Comparison of ENCODE assay signal across 19 cellular contexts in the genomic region with DNA sequence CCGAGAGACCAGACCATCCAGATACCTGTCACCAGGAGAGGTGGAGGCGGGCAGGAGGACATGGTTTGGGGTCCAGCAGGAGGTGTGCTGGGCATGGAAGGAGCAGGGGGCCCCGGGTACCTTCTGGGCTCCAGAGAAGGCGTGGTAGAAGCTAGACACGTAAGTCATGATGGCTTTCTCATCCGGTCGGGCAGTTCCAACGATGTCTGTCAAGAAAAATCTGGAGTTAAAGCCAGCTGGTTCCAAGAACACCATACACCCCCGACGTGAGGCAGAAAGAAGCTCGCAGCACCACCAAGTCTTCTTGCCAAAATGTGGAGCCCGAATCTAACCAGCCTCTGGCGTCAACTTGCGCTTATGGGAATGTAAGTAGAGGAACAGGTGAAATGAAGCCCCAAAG.
DNase-seq lines count a peak whose midpoint lies in the region; ATAC-seq and TF ChIP-seq lines count a peak whose summit lies in the region.
"Had no signal": no experiment of that assay in that cellular context is flagged by ENCODE, and none has a peak within 500 bp of the region (broad histone marks: within the 10 kb centered on the region; RNA-seq: fewer than 3 reads in every experiment).

No MANE protein-coding gene starts in this region.

- no peak overlapping the region for H2AFZ ChIP-seq in IMR-90 (replicated peaks; ENCODE audit: low read length, poor library complexity)

- H3K9ac ChIP-seq in IMR-90 (ENCODE audit: low read depth, low read length) (no peak overlapping the region), muscle layer of colon (ENCODE audit: low read length) (peak overlapping the region; percentile 20), rectal smooth muscle tissue (ENCODE audit: low read length) (no peak overlapping the region)

- H3K4me1 ChIP-seq in IMR-90 (ENCODE audit: control insufficient read depth, insufficient read depth, low read length) (peaks cover 7% of the 10 kb centered on the region), muscle layer of colon (ENCODE audit: insufficient read depth, low read length) (peaks cover 83% of the 10 kb centered on the region), rectal smooth muscle tissue (ENCODE audit: control insufficient read depth, insufficient read depth, low read length) (peaks cover 39% of the 10 kb centered on the region)

- POLR2A ChIA-PET in AG04450 (lab: Yijun Ruan, JAX) (no interaction called here), IMR-90 (lab: Charles Lee; ENCODE audit: unreplicated experiment) (no interaction called here)

- H4K91ac ChIP-seq in IMR-90 (ENCODE audit: insufficient read depth, low read depth, low read length) = no peak overlapping the region

- H4K5ac ChIP-seq in IMR-90 (ENCODE audit: low read depth, low read length) = no peak overlapping the region

- H2BK5ac ChIP-seq in IMR-90 (ENCODE audit: low read depth, low read length, poor library complexity, severe bottlenecking) = peak overlapping the region; percentile 15

- no peak overlapping the region for H2BK120ac ChIP-seq in IMR-90 (ENCODE audit: low read depth, low read length)

- no peak overlapping the region for H3K18ac ChIP-seq in IMR-90 (ENCODE audit: low read depth, low read length)

- no peaks in the 10 kb centered on the region for H3K9me3 Mint-ChIP-seq in type B pancreatic cell

- no peak overlapping the region for H3K4me2 ChIP-seq in IMR-90 (ENCODE audit: low read depth, low read length)
- H3K4me2 ChIP-seq: A549 had no signal

- H3K27me3 ChIP-seq in AG04450 (ENCODE audit: control insufficient read depth, insufficient read depth, low read length) = no peaks in the 10 kb centered on the region
- no peaks in the 10 kb centered on the region for H3K27me3 ChIP-seq in IMR-90 (ENCODE audit: control insufficient read depth, insufficient read depth, low read length)
- no peaks in the 10 kb centered on the region for H3K27me3 ChIP-seq in muscle layer of colon (ENCODE audit: control insufficient read depth in 1 of 2, insufficient read depth in 2 of 2, low read length in 2 of 2)
- H3K27me3 ChIP-seq in rectal smooth muscle tissue (ENCODE audit: control insufficient read depth, insufficient read depth, low read length) = no peaks in the 10 kb centered on the region

- H3K14ac ChIP-seq in IMR-90 (replicated peaks; ENCODE audit: low read depth, low read length) = no peak overlapping the region

- H3K27me3 Mint-ChIP-seq in type B pancreatic cell = no peaks in the 10 kb centered on the region

- WGBS in IMR-90 (ENCODE audit: extremely low coverage in 2 of 2, insufficient read length in 1 of 2), 2 experiments = 97% methylated on average over 10 of the region's 14 CpGs; no CpG with 5 or more reads in 1 of the 2 experiments

- H3K79me1 ChIP-seq in IMR-90 (ENCODE audit: low read depth in 1 of 2, low read length in 2 of 2) = peaks cover 71 to 89% of the 10 kb centered on the region in 2 experiments

- H3K9me1 ChIP-seq in IMR-90 (ENCODE audit: insufficient read depth, low read length) = peaks cover 14% of the 10 kb centered on the region

- no peak overlapping the region for H3K4ac ChIP-seq in IMR-90 (ENCODE audit: low read depth, low read length)

- H3K27ac ChIP-seq in AG04450 (ENCODE audit: low read depth, low read length) (peak overlapping the region; percentile 21), IMR-90 (ENCODE audit: insufficient read depth, low read length) (no peak overlapping the region), muscle layer of colon (ENCODE audit: low read depth, low read length) (peak overlapping the region; percentile 74), rectal smooth muscle tissue (ENCODE audit: low read depth, low read length) (peak overlapping the region; percentile 63)

- TF ChIP-seq POLR2A in IMR-90 (IDR thresholded peaks at IDR 0.05; ENCODE audit: low read depth, low read length) = no peak

- H2AK9ac ChIP-seq in IMR-90 (replicated peaks; ENCODE audit: low read depth, low read length, poor library complexity) = no peak overlapping the region

- DNase-seq in AG04450 (ENCODE audit: low read depth, low spot score) (no peak), IMR-90 (no peak), Kasumi-1 (lab: John Stamatoyannopoulos, UW) (no peak), type B pancreatic cell (ENCODE audit: extremely low spot score, unreplicated experiment) (no peak), dermis blood vessel endothelial cell (no peak)
- DNase-seq: C1 segment of cervical spinal cord, DND-41, KG1, NCI-H1048, NCI-H146, NCI-H2081, NCI-H510A treated with DMSO at 0.1 percent for 48 hours, NCI-H82, PC-3 had no signal

- no peak overlapping the region for H3K27ac Mint-ChIP-seq in type B pancreatic cell

- H4K8ac ChIP-seq in IMR-90 (ENCODE audit: low read depth in 2 of 2, low read length in 2 of 2) = no peak overlapping the region

- no TSS peak for BruUV-seq in IMR-90 (replicated peaks; lab: Mats Ljungman, UMichigan)

- TF ChIP-seq RAD21 in IMR-90 (IDR thresholded peaks at IDR 0.05; ENCODE audit: low read length) = no peak

- H4K20me1 ChIP-seq in IMR-90 (ENCODE audit: insufficient read depth, low read length) = peaks cover 92% of the 10 kb centered on the region

- CTCF ChIA-PET in AG04450 (lab: Charles Lee) = interaction anchor here (1.0 to 1.8 kb wide), 2 partner anchors 9 to 205 kb away, joined by 4 to 5 read pairs; no protein-coding TSS in a partner anchor
- CTCF ChIA-PET in IMR-90 (lab: Yijun Ruan, JAX) = interaction anchor here (0.6 kb wide), 1 partner anchor 188 kb away, joined by 3 read pairs; no protein-coding TSS in a partner anchor

- H3K36me3 ChIP-seq in IMR-90 (ENCODE audit: control insufficient read depth, insufficient read depth, low read length) = peaks cover 86% of the 10 kb centered on the region
- H3K36me3 ChIP-seq in muscle layer of colon (ENCODE audit: insufficient read depth, low read length) = peaks cover 85% of the 10 kb centered on the region
- peaks cover 50% of the 10 kb centered on the region for H3K36me3 ChIP-seq in rectal smooth muscle tissue (ENCODE audit: control insufficient read depth, insufficient read depth, low read length)

- peaks cover 4% of the 10 kb centered on the region for H3K4me1 Mint-ChIP-seq in type B pancreatic cell (ENCODE audit: unreplicated experiment)

- H2BK15ac ChIP-seq in IMR-90 (ENCODE audit: low read depth, low read length) = no peak overlapping the region

- H3K9me3 ChIP-seq in AG04450 (ENCODE audit: control insufficient read depth, insufficient read depth, low read length) = no peaks in the 10 kb centered on the region
- H3K9me3 ChIP-seq in IMR-90 (ENCODE audit: control insufficient read depth, insufficient read depth, low read length) = no peaks in the 10 kb centered on the region
- H3K9me3 ChIP-seq in muscle layer of colon (ENCODE audit: low read length) = no peaks in the 10 kb centered on the region
- H3K9me3 ChIP-seq: A549 had no signal

- no peak overlapping the region for H2AK5ac ChIP-seq in IMR-90 (ENCODE audit: low read depth, low read length)

- no peak overlapping the region for H2BK20ac ChIP-seq in IMR-90 (ENCODE audit: low read depth, low read length)

- in situ Hi-C loops in IMR-90 (cut with MboI; ENCODE audit: low sequenced_read_pairs) = no loop called here

- intact Hi-C loops in IMR-90 (cut with micrococcal nuclease) = no loop called here

- ATAC-seq in IMR-90 (ENCODE audit: low read depth) (no peak), HG03039 (IDR thresholded peaks at IDR 0.05; ENCODE audit: unreplicated experiment) (no peak)
- ATAC-seq: A549, HCT116, PC-3 had no signal

- TF ChIP-seq CTCF in AG04450 (IDR thresholded peaks at IDR 0.05; ENCODE audit: low read depth, low read length) (no peak), IMR-90 (conservative IDR thresholded peaks at IDR 0.05; ENCODE audit: low read depth, low read length) (no peak), type B pancreatic cell (conservative IDR thresholded peaks at IDR 0.05) (no peak)

- dilution Hi-C loops in IMR-90 (cut with HindIII; ENCODE audit: low sequenced_read_pairs, unreplicated experiment) = no loop called here

- H3K36me3 Mint-ChIP-seq in type B pancreatic cell = peaks cover 29% of the 10 kb centered on the region

- no peak overlapping the region for H3K4me3 Mint-ChIP-seq in type B pancreatic cell

- H3K23ac ChIP-seq in IMR-90 (ENCODE audit: low read depth, low read length) = no peak overlapping the region

- H3K56ac ChIP-seq in IMR-90 (ENCODE audit: extremely low read depth, insufficient read depth, low read length) = no peak overlapping the region

- no peak overlapping the region for H3K4me3 ChIP-seq in AG04450 (ENCODE audit: low read depth, low read length)
- H3K4me3 ChIP-seq in IMR-90 (ENCODE audit: insufficient read depth, low read depth, low read length) = no peak overlapping the region
- no peak overlapping the region for H3K4me3 ChIP-seq in muscle layer of colon (ENCODE audit: low read depth in 1 of 2, low read length in 2 of 2)
- no peak overlapping the region for H3K4me3 ChIP-seq in rectal smooth muscle tissue (ENCODE audit: low read length)
- H3K4me3 ChIP-seq: A549 had no signal

TF ChIP-seq in IMR-90, 13 proteins besides CTCF, POLR2A, EP300 and RAD21:
- no peak for TF ChIP-seq RCOR1 (IDR thresholded peaks at IDR 0.05; ENCODE audit: insufficient replicate concordance, low read length)
